1 cellular context compared by ENCODE assay signal in genomic region chr6:23415819-23416427, GRCh38.
TF ChIP-seq lines count a peak whose summit lies in the region.

No MANE protein-coding gene starts in this region.

TF ChIP-seq in HEK293, 187 proteins besides CTCF, POLR2A, EP300 and RAD21 (continued from another document):
- TF ChIP-seq ZNF202 (tag by site-specific recombination; IDR thresholded peaks at IDR 0.05; ENCODE audit: borderline replicate concordance) (no peak), IKZF3 (tag by site-specific recombination; IDR thresholded peaks at IDR 0.05) (no peak), ZNF530 (tag by site-specific recombination; IDR thresholded peaks at IDR 0.05; ENCODE audit: low read depth) (no peak), PBX3 (CRISPR knock-in tag; IDR thresholded peaks at IDR 0.05) (no peak)
